In the genomic region with DNA sequence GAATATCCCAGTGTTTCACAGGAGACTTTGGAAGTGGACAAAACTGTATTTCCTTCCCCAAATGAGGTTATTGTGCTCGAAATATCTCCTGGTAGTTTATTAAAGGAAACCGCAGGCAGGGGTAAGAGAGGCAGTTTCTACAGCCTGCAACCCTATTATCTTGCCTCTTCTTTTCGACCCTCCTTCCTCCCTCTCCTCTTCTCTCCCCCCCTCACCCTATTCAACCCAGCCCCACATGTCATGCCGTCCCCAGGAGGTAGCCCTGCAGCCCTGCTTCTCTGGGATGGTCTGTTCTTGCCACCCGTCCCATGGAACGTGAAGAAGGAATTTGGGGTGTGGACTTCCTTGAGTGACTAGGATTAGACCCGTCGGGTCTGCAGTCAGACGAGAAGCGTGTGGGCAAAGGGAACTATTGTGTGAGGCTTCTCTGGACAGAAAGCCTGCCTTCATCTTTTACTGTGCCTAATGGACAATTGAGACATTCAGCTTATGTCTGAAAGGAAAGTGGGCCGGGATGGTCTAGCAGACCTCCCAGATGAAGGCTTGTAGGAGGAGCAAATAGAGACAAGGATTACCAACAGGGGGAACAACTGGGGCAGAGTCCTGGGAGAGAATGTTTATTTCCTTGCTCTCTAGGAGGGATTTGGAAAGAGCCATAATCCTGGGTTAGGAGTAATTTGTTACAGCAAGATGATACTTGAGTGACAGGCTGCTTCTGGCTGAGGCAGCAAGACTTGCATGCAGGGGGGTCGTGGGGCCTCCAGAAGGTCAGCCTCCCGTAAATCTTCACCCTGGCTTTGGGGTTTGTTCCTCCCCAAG, we compare ENCODE assay signal across 9 cellular contexts.
DNase-seq lines count a peak whose midpoint lies in the region; ATAC-seq and TF ChIP-seq lines count a peak whose summit lies in the region.
"Had no signal": no experiment of that assay in that cellular context is flagged by ENCODE, and none has a peak within 500 bp of the region (broad histone marks: within the 10 kb centered on the region; RNA-seq: fewer than 3 reads in every experiment).

No MANE protein-coding gene starts in this region.

- H3K27me3 Mint-ChIP-seq in HFFc6 (ENCODE audit: insufficient read depth) = peaks cover 8% of the 10 kb centered on the region
- H3K27me3 Mint-ChIP-seq in activated naive CD4-positive, alpha-beta T cell treated with anti-CD3 and anti-CD28 coated beads for 36 hours (ENCODE audit: low read depth) = peaks cover 5% of the 10 kb centered on the region

- CTCF ChIA-PET in activated naive CD4-positive, alpha-beta T cell treated with anti-CD3 and anti-CD28 coated beads for 36 hours (lab: Charles Lee) = no interaction called here

- H3K9ac ChIP-seq in skeletal muscle tissue (ENCODE audit: low read depth in 1 of 3, low read length in 3 of 3) = peak overlapping the region; percentile 17 to 55 (median 45)

- H3K27ac Mint-ChIP-seq in HFFc6 = peak overlapping the region; percentile 50; the same call in 1 of the 2 replicates
- H3K27ac Mint-ChIP-seq in activated naive CD4-positive, alpha-beta T cell treated with anti-CD3 and anti-CD28 coated beads for 36 hours = no peak overlapping the region

- H3K4me1 ChIP-seq in body of pancreas = peaks cover 28% of the 10 kb centered on the region
- H3K4me1 ChIP-seq in right cardiac atrium (ENCODE audit: control insufficient read depth, insufficient read depth, low read length) = peaks cover 17% of the 10 kb centered on the region
- peaks cover 26 to 30% (median 26%) of the 10 kb centered on the region in 3 donors for H3K4me1 ChIP-seq in skeletal muscle tissue (ENCODE audit: control insufficient read depth in 3 of 3, insufficient read depth in 3 of 3, low read length in 3 of 3)

- H3K4me3 ChIP-seq in body of pancreas = no peak overlapping the region
- no peak overlapping the region for H3K4me3 ChIP-seq in right cardiac atrium (ENCODE audit: low read length)
- H3K4me3 ChIP-seq in skeletal muscle tissue (ENCODE audit: low read length in 3 of 3) = peak overlapping the region; percentile 25 to 48 (median 31)

- peaks cover 51% of the 10 kb centered on the region for H3K4me1 Mint-ChIP-seq in HFFc6 (ENCODE audit: low read depth)
- no peaks in the 10 kb centered on the region for H3K4me1 Mint-ChIP-seq in activated naive CD4-positive, alpha-beta T cell treated with anti-CD3 and anti-CD28 coated beads for 36 hours (ENCODE audit: low read depth)

- H3K9me3 Mint-ChIP-seq in HFFc6 = no peaks in the 10 kb centered on the region
- no peaks in the 10 kb centered on the region for H3K9me3 Mint-ChIP-seq in activated naive CD4-positive, alpha-beta T cell treated with anti-CD3 and anti-CD28 coated beads for 36 hours

- H3K27me3 ChIP-seq in body of pancreas (no peaks in the 10 kb centered on the region), right cardiac atrium (ENCODE audit: control insufficient read depth, insufficient read depth) (no peaks in the 10 kb centered on the region), skeletal muscle tissue (ENCODE audit: control insufficient read depth in 3 of 3, insufficient read depth in 3 of 3, low read length in 3 of 3) (no peaks in the 10 kb centered on the region)

- peak overlapping the region; percentile 43 for H3K4me3 Mint-ChIP-seq in HFFc6
- no peak overlapping the region for H3K4me3 Mint-ChIP-seq in activated naive CD4-positive, alpha-beta T cell treated with anti-CD3 and anti-CD28 coated beads for 36 hours

- TF ChIP-seq POLR2A in body of pancreas (IDR thresholded peaks at IDR 0.05) = no peak

- H3K27ac ChIP-seq in body of pancreas (peak overlapping the region in 2 of 4 donors; percentile 12 to 40), right cardiac atrium (ENCODE audit: low read length) (peak overlapping the region; percentile 45), skeletal muscle tissue (ENCODE audit: low read depth, low read length) (peak overlapping the region; percentile 22)

- DNase-seq in HFFc6 (no peak), body of pancreas (no peak), right cardiac atrium (no peak)
- DNase-seq in activated CD4-positive, alpha-beta T cell treated with anti-CD3 and anti-CD28 coated beads for 1 hour = no peak
- no peak for DNase-seq in activated naive CD4-positive, alpha-beta T cell treated with anti-CD3 and anti-CD28 coated beads for 36 hours
- DNase-seq: activated T-cell treated with anti-CD3 and anti-CD28 coated beads, Interleukin-2, amount 50 U/mL, for 1 hour had no signal

- TF ChIP-seq CTCF in HFFc6 (IDR thresholded peaks at IDR 0.05) (no peak), body of pancreas (IDR thresholded peaks at IDR 0.05) (no peak)

- H3K9me3 ChIP-seq in body of pancreas = no peaks in the 10 kb centered on the region
- no peaks in the 10 kb centered on the region for H3K9me3 ChIP-seq in right cardiac atrium (ENCODE audit: control insufficient read depth, low read length)
- no peaks in the 10 kb centered on the region for H3K9me3 ChIP-seq in skeletal muscle tissue (ENCODE audit: control insufficient read depth in 3 of 3, low read length in 3 of 3)

- no peaks in the 10 kb centered on the region for H3K36me3 ChIP-seq in body of pancreas (replicated peaks in 1 of 2; ENCODE audit: insufficient read depth in 1 of 2, low read depth in 2 of 2)
- no peaks in the 10 kb centered on the region for H3K36me3 ChIP-seq in skeletal muscle tissue (ENCODE audit: control insufficient read depth in 3 of 3, insufficient read depth in 3 of 3, low read length in 3 of 3)

- ATAC-seq in body of pancreas (peak; percentile 38), right cardiac atrium (peak; percentile 50 to 76), HG02571 (IDR thresholded peaks at IDR 0.05; ENCODE audit: unreplicated experiment) (no peak), GM18520 (IDR thresholded peaks at IDR 0.05; ENCODE audit: unreplicated experiment) (no peak)

- intact Hi-C loops in body of pancreas (cut with DNase I) (no loop called here), right cardiac atrium (cut with DNase I) (no loop called here)
- intact Hi-C loops in activated naive CD4-positive, alpha-beta T cell treated with anti-CD3 and anti-CD28 coated beads for 36 hours (cut with micrococcal nuclease) = no loop called here

- 43 to 61% methylated on average over 13 of the region's 13 CpGs for WGBS in body of pancreas, 2 donors
- 24% methylated on average over 13 of the region's 13 CpGs for WGBS in right cardiac atrium

- H3K36me3 Mint-ChIP-seq in HFFc6 (ENCODE audit: low read depth) = peaks cover 23% of the 10 kb centered on the region
- H3K36me3 Mint-ChIP-seq in activated naive CD4-positive, alpha-beta T cell treated with anti-CD3 and anti-CD28 coated beads for 36 hours (ENCODE audit: low read depth) = no peaks in the 10 kb centered on the region

Comparison
In these comparisons a context has a peak if more than half of its experiments do, and no peak if none do; other contexts are left out.
1. ATAC-seq: peak in body of pancreas (single experiment) and right cardiac atrium (2 of 2); none in HG02571 (single experiment) and GM18520 (single experiment).
2. H3K4me3 ChIP-seq: peak in skeletal muscle tissue (3 of 3); none in body of pancreas (0 of 2) and right cardiac atrium (single experiment).